ENCODE assay signal across 13 cellular contexts in the genomic region with DNA sequence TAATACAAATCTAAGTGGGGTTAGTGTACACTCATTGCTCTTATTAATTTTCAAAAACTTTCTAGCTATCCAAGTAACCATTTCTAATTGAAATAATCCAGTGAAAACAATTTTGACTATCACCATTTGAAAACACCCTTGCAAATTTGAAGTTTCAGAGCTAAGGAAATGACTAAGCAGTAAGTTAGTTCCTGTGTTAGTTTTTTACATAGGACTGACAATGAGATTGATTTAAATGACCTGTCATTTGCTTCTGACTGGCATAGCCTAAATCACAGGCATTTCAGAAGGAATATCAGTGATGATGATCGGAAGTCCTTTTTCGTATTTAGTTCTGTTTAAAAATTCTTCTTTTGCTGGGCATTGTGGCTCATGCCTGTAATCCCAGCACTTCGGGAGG. TPM values are rescaled to one million over a fixed set of nuclear protein-coding genes. Genes with fewer than 3 reads are reported as not detected.
DNase-seq lines count a peak whose midpoint lies in the region; ATAC-seq and TF ChIP-seq lines count a peak whose summit lies in the region.
"Had no signal": no experiment of that assay in that cellular context is flagged by ENCODE, and none has a peak within 500 bp of the region (broad histone marks: within the 10 kb centered on the region; RNA-seq: fewer than 3 reads in every experiment).

No MANE protein-coding gene starts in this region.

- H3K27me3 ChIP-seq in skeletal muscle tissue (ENCODE audit: control insufficient read depth in 3 of 3, insufficient read depth in 3 of 3, low read length in 3 of 3) = no peaks in the 10 kb centered on the region
- H3K27me3 ChIP-seq: BLaER1, vagina had no signal

- H3K36me3 Mint-ChIP-seq in activated naive CD4-positive, alpha-beta T cell treated with anti-CD3 and anti-CD28 coated beads for 36 hours (ENCODE audit: low read depth) = peaks cover 46% of the 10 kb centered on the region
- H3K36me3 Mint-ChIP-seq in chondrocyte (ENCODE audit: low read depth) = peaks cover 18% of the 10 kb centered on the region

- peaks cover 78% of the 10 kb centered on the region for H3K4me1 Mint-ChIP-seq in activated naive CD4-positive, alpha-beta T cell treated with anti-CD3 and anti-CD28 coated beads for 36 hours (ENCODE audit: low read depth)
- peaks cover 23% of the 10 kb centered on the region for H3K4me1 Mint-ChIP-seq in chondrocyte (ENCODE audit: low read depth)
- H3K4me1 Mint-ChIP-seq: mesothelial cell of epicardium had no signal

- no peaks in the 10 kb centered on the region for H3K9me3 ChIP-seq in skeletal muscle tissue (ENCODE audit: control insufficient read depth in 3 of 3, low read length in 3 of 3)
- H3K9me3 ChIP-seq: BLaER1, HAP-1, vagina had no signal

- ATAC-seq in HG03280 (IDR thresholded peaks at IDR 0.05; ENCODE audit: unreplicated experiment) = no peak

- CTCF ChIA-PET in activated naive CD4-positive, alpha-beta T cell treated with anti-CD3 and anti-CD28 coated beads for 36 hours (lab: Charles Lee) = no interaction called here

- peaks cover 10 to 21% (median 12%) of the 10 kb centered on the region in 3 donors for H3K36me3 ChIP-seq in skeletal muscle tissue (ENCODE audit: control insufficient read depth in 3 of 3, insufficient read depth in 3 of 3, low read length in 3 of 3)

- peak overlapping the region; percentile 68 for H3K27ac Mint-ChIP-seq in activated naive CD4-positive, alpha-beta T cell treated with anti-CD3 and anti-CD28 coated beads for 36 hours
- H3K27ac Mint-ChIP-seq in chondrocyte (ENCODE audit: unreplicated experiment) = peak overlapping the region; percentile 72
- H3K27ac Mint-ChIP-seq: mesothelial cell of epicardium had no signal

- no peaks in the 10 kb centered on the region for H3K9me3 Mint-ChIP-seq in activated naive CD4-positive, alpha-beta T cell treated with anti-CD3 and anti-CD28 coated beads for 36 hours
- no peaks in the 10 kb centered on the region for H3K9me3 Mint-ChIP-seq in chondrocyte (ENCODE audit: low read depth)

- H3K4me3 ChIP-seq in skeletal muscle tissue (ENCODE audit: low read length in 3 of 3) = no peak overlapping the region
- H3K4me3 ChIP-seq: BLaER1, HAP-1, vagina had no signal

- DNase-seq in activated naive CD4-positive, alpha-beta T cell treated with anti-CD3 and anti-CD28 coated beads for 36 hours = no peak
- DNase-seq in activated naive CD4-positive, alpha-beta T cell (lab: John Stamatoyannopoulos, UW) = no peak
- DNase-seq in OCI-M1 (lab: John Stamatoyannopoulos, UW) (peak; percentile 37), chondrocyte (ENCODE audit: low spot score) (no peak), NCI-H146 treated with DMSO at 0.1 percent for 48 hours (lab: John Stamatoyannopoulos, UW; ENCODE audit: unreplicated experiment) (no peak), NCI-H748 (lab: John Stamatoyannopoulos, UW; ENCODE audit: unreplicated experiment) (no peak)
- DNase-seq: stimulated activated CD4-positive, alpha-beta T cell treated with anti-CD3 and anti-CD28 coated beads, Interleukin-2, amount 100 ng/mL, for 48 hours had no signal

- H3K27me3 Mint-ChIP-seq in activated naive CD4-positive, alpha-beta T cell treated with anti-CD3 and anti-CD28 coated beads for 36 hours (ENCODE audit: low read depth) = no peaks in the 10 kb centered on the region
- H3K27me3 Mint-ChIP-seq in chondrocyte (ENCODE audit: low read depth) = no peaks in the 10 kb centered on the region

- H3K4me3 Mint-ChIP-seq in activated naive CD4-positive, alpha-beta T cell treated with anti-CD3 and anti-CD28 coated beads for 36 hours = no peak overlapping the region
- no peak overlapping the region for H3K4me3 Mint-ChIP-seq in chondrocyte (ENCODE audit: unreplicated experiment)
- H3K4me3 Mint-ChIP-seq: mesothelial cell of epicardium had no signal

- peak overlapping the region; percentile 15 for H3K27ac ChIP-seq in skeletal muscle tissue (ENCODE audit: low read depth, low read length)
- H3K27ac ChIP-seq: BLaER1, vagina had no signal

- H3K9ac ChIP-seq in skeletal muscle tissue (ENCODE audit: low read depth in 1 of 3, low read length in 3 of 3) = no peak overlapping the region
- H3K9ac ChIP-seq: BLaER1 had no signal

- intact Hi-C loops in activated naive CD4-positive, alpha-beta T cell treated with anti-CD3 and anti-CD28 coated beads for 36 hours (cut with micrococcal nuclease) = no loop called here

- no peak for TF ChIP-seq CTCF in chondrocyte (IDR thresholded peaks at IDR 0.05)

- peaks cover 0 to 5% (median 0%) of the 10 kb centered on the region in 3 donors for H3K4me1 ChIP-seq in skeletal muscle tissue (ENCODE audit: control insufficient read depth in 3 of 3, insufficient read depth in 3 of 3, low read length in 3 of 3)
- H3K4me1 ChIP-seq: HAP-1 had no signal

RNA-seq across cellular contexts. Expression of gene STK4, which starts 27.0 kb away (rescaled TPM):
- total RNA-seq in activated naive CD4-positive, alpha-beta T cell treated with anti-CD3 and anti-CD28 coated beads for 36 hours = 100 to 1,000 TPM; 110 to 116 TPM
- total RNA-seq in chondrocyte = 21.7 to 24.2 TPM (median 23.4 TPM) in 3 replicates
- total RNA-seq in skeletal muscle tissue = 17.7 TPM

RNA-seq across cellular contexts. Expression of gene TOMM34, which starts 33.1 kb away (rescaled TPM):
- total RNA-seq in activated naive CD4-positive, alpha-beta T cell treated with anti-CD3 and anti-CD28 coated beads for 36 hours = 10 to 100 TPM; 44.0 to 45.9 TPM
- total RNA-seq in chondrocyte = 16.2 to 18.8 TPM (median 16.4 TPM) in 3 replicates
- 4.2 TPM for total RNA-seq in skeletal muscle tissue
